In the genomic region with DNA sequence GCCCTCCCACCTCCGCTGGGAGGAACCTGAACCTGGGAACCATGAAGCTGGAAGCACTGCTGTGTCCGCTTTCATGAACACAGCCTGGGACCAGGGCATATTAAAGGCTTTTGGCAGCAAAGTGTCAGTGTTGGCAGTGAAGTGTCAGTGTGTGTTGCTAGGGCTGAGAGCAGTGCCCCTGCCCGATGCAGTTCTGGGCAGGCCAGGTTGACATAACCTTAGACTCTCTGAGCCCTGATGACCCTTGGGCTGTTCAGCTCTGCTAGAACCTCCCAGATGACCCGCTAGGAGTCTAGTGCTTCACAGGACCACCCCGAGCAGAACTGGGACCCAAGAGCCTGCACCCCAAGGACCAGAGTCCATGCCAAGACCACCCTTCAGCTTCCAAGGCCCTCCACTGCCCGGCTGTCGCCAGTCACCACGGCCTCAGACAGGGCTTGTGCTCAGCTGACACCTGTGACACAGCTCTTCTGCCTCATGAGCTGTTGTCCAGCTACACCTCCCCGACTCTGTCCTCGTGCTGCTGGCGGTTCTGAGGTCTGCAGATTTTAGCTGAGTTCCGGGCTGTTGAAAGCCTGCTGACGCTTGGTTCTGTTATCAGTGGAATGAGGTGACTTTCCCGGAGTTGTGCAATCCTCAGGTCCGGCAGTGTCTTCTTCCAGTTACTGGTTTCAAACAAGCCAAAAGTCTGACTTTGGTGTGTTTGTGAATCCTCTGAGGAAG, we compare ENCODE assay signal across 2 cellular contexts. TPM values are rescaled to one million over a fixed set of nuclear protein-coding genes. Genes with fewer than 3 reads are reported as not detected.
"Had no signal": no experiment of that assay in that cellular context is flagged by ENCODE, and none has a peak within 500 bp of the region (broad histone marks: within the 10 kb centered on the region; RNA-seq: fewer than 3 reads in every experiment).

No MANE protein-coding gene starts in this region.

RNA-seq across cellular contexts. Expression of a gene that starts 35.5 kb away (rescaled TPM):
- total RNA-seq: M059J, SJCRH30 had no signal
